Comparison of ENCODE assay signal across 13 cellular contexts in genomic region chr7:7996568-7996967, GRCh38. TPM values are rescaled to one million over a fixed set of nuclear protein-coding genes. Genes with fewer than 3 reads are reported as not detected.
DNase-seq lines count a peak whose midpoint lies in the region; ATAC-seq and TF ChIP-seq lines count a peak whose summit lies in the region.
"Had no signal": no experiment of that assay in that cellular context is flagged by ENCODE, and none has a peak within 500 bp of the region (broad histone marks: within the 10 kb centered on the region; RNA-seq: fewer than 3 reads in every experiment).

No MANE protein-coding gene starts in this region.

- peaks cover 0 to 50% (median 27%) of the 10 kb centered on the region in 12 donors for H3K9me3 ChIP-seq in heart left ventricle

- H3K36me3 ChIP-seq in heart left ventricle = no peaks in the 10 kb centered on the region

- peaks cover 0 to 4% (median 0%) of the 10 kb centered on the region in 12 donors for H3K4me1 ChIP-seq in heart left ventricle

- ATAC-seq in GM18502 (IDR thresholded peaks at IDR 0.05; ENCODE audit: poor library complexity, unreplicated experiment) (peak; percentile 58), heart left ventricle (no peak)
- ATAC-seq: mucosa of descending colon had no signal

- DNase-seq in AG10803 (ENCODE audit: low read depth) (peak; percentile 52), NCI-H2196 treated with DMSO at 0.1 percent for 48 hours (lab: John Stamatoyannopoulos, UW; ENCODE audit: unreplicated experiment) (peak; percentile 74), foreskin fibroblast (peak; percentile 10 to 34), heart left ventricle (no peak), NCI-H2081 treated with DMSO at 0.1 percent for 48 hours (lab: John Stamatoyannopoulos, UW) (no peak), HK-2 (ENCODE audit: unreplicated experiment) (no peak)
- DNase-seq in stimulated activated CD4-positive, alpha-beta T cell treated with anti-CD3 and anti-CD28 coated beads, Interleukin-12 subunit alpha, Interleukin-12 subunit beta, amount 100 ng/mL, for 4 hours = no peak
- DNase-seq: DND-41, H7, mucosa of descending colon, NCI-H1694 had no signal

- no peak for TF ChIP-seq POLR2A in heart left ventricle (IDR thresholded peaks at IDR 0.05)

- no peak for TF ChIP-seq CTCF in AG10803 (conservative IDR thresholded peaks at IDR 0.05; ENCODE audit: low read length)
- TF ChIP-seq CTCF in foreskin fibroblast (IDR thresholded peaks at IDR 0.05; ENCODE audit: low read depth, low read length) = no peak
- no peak for TF ChIP-seq CTCF in heart left ventricle (IDR thresholded peaks at IDR 0.05)

- no peaks in the 10 kb centered on the region for H3K27me3 ChIP-seq in heart left ventricle

- intact Hi-C loops in heart left ventricle (cut with DNase I) = no loop called here

- H3K27ac ChIP-seq in heart left ventricle = no peak overlapping the region
- H3K27ac ChIP-seq: coronary artery had no signal

- no peak overlapping the region for H3K4me3 ChIP-seq in AG10803 (ENCODE audit: low read length)
- H3K4me3 ChIP-seq in foreskin fibroblast (ENCODE audit: low read depth in 1 of 2, low read length in 2 of 2) = no peak overlapping the region
- no peak overlapping the region for H3K4me3 ChIP-seq in heart left ventricle
- H3K4me3 ChIP-seq: coronary artery, mucosa of descending colon had no signal

RNA-seq across cellular contexts. Expression of gene GLCCI1, which starts 28.0 kb away (rescaled TPM):
- 10 to 100 TPM in 1 of 9 donors, 1 to 10 TPM in 8; 2.4 to 10.8 (median 7.7) TPM for total RNA-seq in heart left ventricle
- 1 to 10 TPM; 1.5 to 1.9 TPM for polyA plus RNA-seq in heart left ventricle

Comparison
In these comparisons a context has a peak if more than half of its experiments do, and no peak if none do; other contexts are left out.
1. DNase-seq: peak in AG10803 (single experiment), NCI-H2196 treated with DMSO at 0.1 percent for 48 hours (single experiment) and foreskin fibroblast (2 of 2); none in heart left ventricle (0 of 5), stimulated activated CD4-positive, alpha-beta T cell treated with anti-CD3 and anti-CD28 coated beads, Interleukin-12 subunit alpha, Interleukin-12 subunit beta, amount 100 ng/mL, for 4 hours (single experiment), NCI-H2081 treated with DMSO at 0.1 percent for 48 hours (single experiment) and HK-2 (single experiment).